Comparison of ENCODE assay signal across 19 cellular contexts in genomic region chr7:154375956-154376355, GRCh38.
"Had no signal": no experiment of that assay in that cellular context is flagged by ENCODE, and none has a peak within 500 bp of the region (broad histone marks: within the 10 kb centered on the region; RNA-seq: fewer than 3 reads in every experiment).

No MANE protein-coding gene starts in this region.

- FAIRE-seq: endometrium, frontal cortex, islet of Langerhans had no signal

- H3K36me3 Mint-ChIP-seq: naive thymus-derived CD4-positive, alpha-beta T cell; stimulated activated memory B cell treated with anti-CD40 and anti-IgM and Interleukin-4, amounts not matched to agents 10 μg/mL and 1 μg/mL and 100 μg/mL, for 72 hours had no signal

- H3K4me3 Mint-ChIP-seq: naive thymus-derived CD4-positive, alpha-beta T cell; nephron progenitor cell; stimulated activated memory B cell treated with anti-CD40 and anti-IgM and Interleukin-4, amounts not matched to agents 10 μg/mL and 1 μg/mL and 100 μg/mL, for 72 hours; stimulated activated naive CD8-positive, alpha-beta T cell treated with anti-CD3 and anti-CD28 coated beads, Interleukin-15, Interleukin-2, amounts not matched to agents 100 ng/mL and 50 ng/mL, for 24 hours had no signal

- H3K4me1 ChIP-seq: right atrium auricular region, tibial nerve had no signal

- DNase-seq: effector memory CD4-positive, alpha-beta T cell; heart left ventricle; hippocampal formation; kidney glomerular epithelial cell; mesendoderm; naive thymus-derived CD4-positive, alpha-beta T cell; nephron progenitor cell; posterior cingulate gyrus; stimulated activated CD4-positive, alpha-beta T cell treated with anti-CD3 and anti-CD28 coated beads, Interleukin-4, amount 100 ng/mL, for 1 hour; stimulated activated CD8-positive, alpha-beta memory T cell treated with anti-CD3 and anti-CD28 coated beads, Interleukin-4, amount 100 ng/mL, for 48 hours had no signal

- ATAC-seq: esophagus mucosa; heart left ventricle; naive thymus-derived CD4-positive, alpha-beta T cell; stimulated activated memory B cell treated with anti-CD40 and anti-IgM and Interleukin-4, amounts not matched to agents 10 μg/mL and 1 μg/mL and 100 μg/mL, for 72 hours had no signal

- H3K27me3 Mint-ChIP-seq: stimulated activated memory B cell treated with anti-CD40 and anti-IgM and Interleukin-4, amounts not matched to agents 10 μg/mL and 1 μg/mL and 100 μg/mL, for 72 hours; stimulated activated naive CD8-positive, alpha-beta T cell treated with anti-CD3 and anti-CD28 coated beads, Interleukin-15, Interleukin-2, amounts not matched to agents 100 ng/mL and 50 ng/mL, for 24 hours had no signal

- H3K4me3 ChIP-seq: heart left ventricle, right atrium auricular region, tibial nerve had no signal

- H3K4me1 Mint-ChIP-seq: naive thymus-derived CD4-positive, alpha-beta T cell; stimulated activated memory B cell treated with anti-CD40 and anti-IgM and Interleukin-4, amounts not matched to agents 10 μg/mL and 1 μg/mL and 100 μg/mL, for 72 hours had no signal

- H3K9me3 ChIP-seq: heart left ventricle, neutrophil, right atrium auricular region had no signal

- H3K27ac Mint-ChIP-seq: nephron progenitor cell; stimulated activated memory B cell treated with anti-CD40 and anti-IgM and Interleukin-4, amounts not matched to agents 10 μg/mL and 1 μg/mL and 100 μg/mL, for 72 hours; stimulated activated naive CD8-positive, alpha-beta T cell treated with anti-CD3 and anti-CD28 coated beads, Interleukin-15, Interleukin-2, amounts not matched to agents 100 ng/mL and 50 ng/mL, for 24 hours had no signal

- H3K27ac ChIP-seq: heart left ventricle, neutrophil, right atrium auricular region, tibial nerve had no signal

- H3K36me3 ChIP-seq: heart left ventricle, neutrophil, right atrium auricular region, tibial nerve had no signal

- H3K27me3 ChIP-seq: heart left ventricle, neutrophil, right atrium auricular region, tibial nerve had no signal
